In the genomic region with DNA sequence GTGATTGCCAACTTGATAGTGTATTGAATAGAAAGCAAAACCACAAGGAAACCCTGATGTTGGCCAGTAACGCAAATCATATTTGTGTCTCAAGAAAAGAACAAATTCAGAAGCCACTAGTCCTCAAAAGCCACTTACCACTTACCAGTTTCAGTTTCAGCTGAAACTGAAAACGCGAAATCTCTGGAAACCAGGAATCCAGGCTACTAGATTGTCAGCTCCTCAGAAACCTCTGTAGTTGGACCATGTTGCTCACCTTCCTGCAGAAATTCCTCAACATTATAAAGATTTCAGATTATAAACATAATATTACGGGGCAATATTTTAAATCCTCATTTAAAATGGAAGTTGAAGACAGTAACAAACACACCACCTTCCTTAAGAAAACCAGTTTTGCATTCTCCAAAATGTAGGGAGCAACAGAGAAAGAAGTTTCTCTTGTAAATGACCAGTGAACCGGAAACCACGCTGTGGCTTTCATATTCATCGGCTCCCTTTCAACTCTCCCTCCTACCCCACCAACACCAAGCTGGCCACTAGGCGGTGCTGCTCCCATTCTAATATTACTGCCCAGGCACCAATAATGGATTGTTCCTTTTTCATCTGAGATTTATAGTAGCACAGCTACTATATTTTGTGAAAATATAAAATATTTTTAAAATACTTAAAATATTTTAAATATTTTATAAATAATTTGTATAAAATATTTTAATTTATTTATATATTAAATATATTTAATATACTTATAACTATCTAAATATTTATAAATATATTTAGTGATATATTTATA, we compare ENCODE assay signal across 8 cellular contexts. TPM values are rescaled to one million over a fixed set of nuclear protein-coding genes. Genes with fewer than 3 reads are reported as not detected.
DNase-seq lines count a peak whose midpoint lies in the region; ATAC-seq and TF ChIP-seq lines count a peak whose summit lies in the region.

No MANE protein-coding gene starts in this region.

- H3K23ac ChIP-seq in trophoblast cell (ENCODE audit: low read length): no peak overlapping the region

- TF ChIP-seq CTCF in NB4 (IDR thresholded peaks at IDR 0.05; ENCODE audit: low read depth, low read length): peak; percentile 94
- TF ChIP-seq CTCF in tibial nerve (IDR thresholded peaks at IDR 0.05): peak; percentile 79 to 88 (median 85)

- no peak overlapping the region for H3K18ac ChIP-seq in trophoblast cell (ENCODE audit: low read length)

- H4K91ac ChIP-seq in trophoblast cell (ENCODE audit: low read depth, low read length): no peak overlapping the region

- H3K9me3 ChIP-seq in trophoblast cell (ENCODE audit: insufficient read depth, low read depth, low read length): no peaks in the 10 kb centered on the region
- H3K9me3 ChIP-seq in tibial nerve: no peaks in the 10 kb centered on the region

- no peak overlapping the region for H3K4ac ChIP-seq in trophoblast cell (ENCODE audit: low read depth, low read length)

- H3K9me3 Mint-ChIP-seq in activated naive CD8-positive, alpha-beta T cell treated with anti-CD3 and anti-CD28 coated beads for 36 hours: no peaks in the 10 kb centered on the region

- ATAC-seq in HG02571 (IDR thresholded peaks at IDR 0.05; ENCODE audit: unreplicated experiment) (peak; percentile 67), SK-N-SH treated with all-trans-retinoic acid at 6 μM for 48 hours (peak; percentile 100)

- peak; percentile 90 for DNase-seq in NB4 (ENCODE audit: low read depth)
- peak; percentile 81 for DNase-seq in activated naive CD8-positive, alpha-beta T cell treated with anti-CD3 and anti-CD28 coated beads for 36 hours
- DNase-seq in cardiac septum (ENCODE audit: low spot score): peak; percentile 92
- peak; percentile 79 to 93 for DNase-seq in trophoblast cell
- peak; percentile 93 to 99 for DNase-seq in tibial nerve (ENCODE audit: low spot score in 2 of 2)

- no peak overlapping the region for H2BK5ac ChIP-seq in trophoblast cell (ENCODE audit: low read depth, low read length, poor library complexity)

- H3K79me1 ChIP-seq in trophoblast cell (ENCODE audit: low read length): no peaks in the 10 kb centered on the region

- no peak for TF ChIP-seq POLR2A in NB4 (IDR thresholded peaks at IDR 0.05; ENCODE audit: extremely low read depth, insufficient read length)
- TF ChIP-seq POLR2A in tibial nerve (IDR thresholded peaks at IDR 0.05): no peak

- H3K36me3 ChIP-seq in trophoblast cell (ENCODE audit: control insufficient read depth in 1 of 2, insufficient read depth in 2 of 2, low read length in 2 of 2) (no peaks in the 10 kb centered on the region), tibial nerve (no peaks in the 10 kb centered on the region)

- TF ChIP-seq EP300 in tibial nerve (IDR thresholded peaks at IDR 0.05): peak; percentile 14 to 66

- peak overlapping the region; percentile 56 for H3K4me3 ChIP-seq in GM08714 (ENCODE audit: low read length)
- H3K4me3 ChIP-seq in NB4 (ENCODE audit: low read depth, low read length): peak overlapping the region; percentile 60
- H3K4me3 ChIP-seq in trophoblast cell (ENCODE audit: low read depth, low read length): no peak overlapping the region
- H3K4me3 ChIP-seq in tibial nerve: peak overlapping the region in 3 of 4 donors; percentile 15 to 47 (median 34)

- no peak overlapping the region for H3K4me2 ChIP-seq in trophoblast cell (ENCODE audit: low read length)

- H3K27ac Mint-ChIP-seq in activated naive CD8-positive, alpha-beta T cell treated with anti-CD3 and anti-CD28 coated beads for 36 hours: peak overlapping the region; percentile 29

- no peaks in the 10 kb centered on the region for H3K79me2 ChIP-seq in trophoblast cell (ENCODE audit: control insufficient read depth, insufficient read depth, low read length, poor library complexity)

- no peak overlapping the region for H4K12ac ChIP-seq in trophoblast cell (ENCODE audit: low read depth, low read length)

- no peak overlapping the region for H2AK5ac ChIP-seq in trophoblast cell (ENCODE audit: low read length)

- peaks cover 34% of the 10 kb centered on the region for H3K27me3 Mint-ChIP-seq in activated naive CD8-positive, alpha-beta T cell treated with anti-CD3 and anti-CD28 coated beads for 36 hours

- no peaks in the 10 kb centered on the region for H3K27me3 ChIP-seq in trophoblast cell (ENCODE audit: insufficient read depth, low read length)
- no peaks in the 10 kb centered on the region for H3K27me3 ChIP-seq in tibial nerve

- H4K8ac ChIP-seq in trophoblast cell (ENCODE audit: low read depth, low read length): no peak overlapping the region

- H3K27ac ChIP-seq in trophoblast cell (ENCODE audit: low read depth, low read length) (no peak overlapping the region), tibial nerve (peak overlapping the region; percentile 37 to 81 (median 72))

- WGBS in trophoblast cell (ENCODE audit: extremely low coverage, insufficient coverage, insufficient read length): no CpG with 5 or more reads among the region's 8 CpGs
- 4 to 5% methylated on average over 8 of the region's 8 CpGs for WGBS in tibial nerve, 2 donors

- intact Hi-C loops in cardiac septum (cut with DNase I): loop anchor here (2.0 kb wide), 2 partner anchors 204 to 434 kb away; no protein-coding TSS in a partner anchor

- H3K4me3 Mint-ChIP-seq in activated naive CD8-positive, alpha-beta T cell treated with anti-CD3 and anti-CD28 coated beads for 36 hours: peak overlapping the region; percentile 43

- no peak overlapping the region for H2AFZ ChIP-seq in trophoblast cell (ENCODE audit: insufficient read depth, low read length, poor library complexity)

- no peaks in the 10 kb centered on the region for H3K36me3 Mint-ChIP-seq in activated naive CD8-positive, alpha-beta T cell treated with anti-CD3 and anti-CD28 coated beads for 36 hours

- H3K9ac ChIP-seq in trophoblast cell (ENCODE audit: low read length): no peak overlapping the region

- no peak overlapping the region for H2BK12ac ChIP-seq in trophoblast cell (ENCODE audit: low read length)

- no peak overlapping the region for H3K14ac ChIP-seq in trophoblast cell (ENCODE audit: low read length)

- H3K4me1 ChIP-seq in trophoblast cell (ENCODE audit: control insufficient read depth in 1 of 2, insufficient read depth in 2 of 2, low read length in 2 of 2): no peaks in the 10 kb centered on the region
- H3K4me1 ChIP-seq in tibial nerve: peaks cover 0 to 17% (median 0%) of the 10 kb centered on the region in 4 donors

- H3K4me1 Mint-ChIP-seq in activated naive CD8-positive, alpha-beta T cell treated with anti-CD3 and anti-CD28 coated beads for 36 hours: peaks cover 44% of the 10 kb centered on the region

- H2BK120ac ChIP-seq in trophoblast cell (ENCODE audit: insufficient read depth, low read length, poor library complexity): no peak overlapping the region

TF ChIP-seq in SK-N-SH treated with all-trans-retinoic acid at 6 μM for 48 hours, 23 proteins besides CTCF, POLR2A, EP300 and RAD21:
- TF ChIP-seq ZFP3 (CRISPR knock-in tag; IDR thresholded peaks at IDR 0.05) (no peak), PPARA (CRISPR knock-in tag; IDR thresholded peaks at IDR 0.05; ENCODE audit: borderline replicate concordance) (no peak), ESRRG (CRISPR knock-in tag; IDR thresholded peaks at IDR 0.05) (no peak), TOX (CRISPR knock-in tag; IDR thresholded peaks at IDR 0.05; ENCODE audit: borderline replicate concordance) (no peak), ZFP30 (CRISPR knock-in tag; IDR thresholded peaks at IDR 0.05) (no peak)
- TF ChIP-seq, protein P1, sequence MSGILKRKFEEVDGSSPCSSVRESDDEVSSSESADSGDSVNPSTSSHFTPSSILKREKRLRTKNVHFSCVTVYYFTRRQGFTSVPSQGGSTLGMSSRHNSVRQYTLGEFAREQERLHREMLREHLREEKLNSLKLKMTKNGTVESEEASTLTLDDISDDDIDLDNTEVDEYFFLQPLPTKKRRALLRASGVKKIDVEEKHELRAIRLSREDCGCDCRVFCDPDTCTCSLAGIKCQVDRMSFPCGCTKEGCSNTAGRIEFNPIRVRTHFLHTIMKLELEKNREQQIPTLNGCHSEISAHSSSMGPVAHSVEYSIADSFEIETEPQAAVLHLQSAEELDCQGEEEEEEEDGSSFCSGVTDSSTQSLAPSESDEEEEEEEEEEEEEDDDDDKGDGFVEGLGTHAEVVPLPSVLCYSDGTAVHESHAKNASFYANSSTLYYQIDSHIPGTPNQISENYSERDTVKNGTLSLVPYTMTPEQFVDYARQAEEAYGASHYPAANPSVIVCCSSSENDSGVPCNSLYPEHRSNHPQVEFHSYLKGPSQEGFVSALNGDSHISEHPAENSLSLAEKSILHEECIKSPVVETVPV (CRISPR knock-in tag; IDR thresholded peaks at IDR 0.05): no peak

RNA-seq across cellular contexts. Expression of a gene that starts 8.7 kb away (rescaled TPM):
- 10 to 100 TPM; 41.5 to 41.6 TPM for total RNA-seq in activated naive CD8-positive, alpha-beta T cell treated with anti-CD3 and anti-CD28 coated beads for 36 hours
- 79.1 TPM for total RNA-seq in cardiac septum
- polyA plus RNA-seq in trophoblast cell (2013): 66.0 and 66.5 TPM in 2 replicates
- total RNA-seq in tibial nerve: 10 to 100 TPM; 58.5 to 82.5 (median 76.4) TPM

RNA-seq across cellular contexts. Expression of a gene that starts 32.3 kb away (rescaled TPM):
- total RNA-seq in activated naive CD8-positive, alpha-beta T cell treated with anti-CD3 and anti-CD28 coated beads for 36 hours: 1 to 10 TPM in 1 of 2 experiments, under 1 TPM in 1; 0.82 to 1.1 TPM
- total RNA-seq in cardiac septum (2.0 TPM), tibial nerve (1 to 10 TPM; 1.0 to 2.8 (median 1.8) TPM)
- polyA plus RNA-seq in trophoblast cell (2013): 0.33 and 0.44 TPM in 2 replicates
